ENCODE assay signal across 14 cellular contexts in the genomic region with DNA sequence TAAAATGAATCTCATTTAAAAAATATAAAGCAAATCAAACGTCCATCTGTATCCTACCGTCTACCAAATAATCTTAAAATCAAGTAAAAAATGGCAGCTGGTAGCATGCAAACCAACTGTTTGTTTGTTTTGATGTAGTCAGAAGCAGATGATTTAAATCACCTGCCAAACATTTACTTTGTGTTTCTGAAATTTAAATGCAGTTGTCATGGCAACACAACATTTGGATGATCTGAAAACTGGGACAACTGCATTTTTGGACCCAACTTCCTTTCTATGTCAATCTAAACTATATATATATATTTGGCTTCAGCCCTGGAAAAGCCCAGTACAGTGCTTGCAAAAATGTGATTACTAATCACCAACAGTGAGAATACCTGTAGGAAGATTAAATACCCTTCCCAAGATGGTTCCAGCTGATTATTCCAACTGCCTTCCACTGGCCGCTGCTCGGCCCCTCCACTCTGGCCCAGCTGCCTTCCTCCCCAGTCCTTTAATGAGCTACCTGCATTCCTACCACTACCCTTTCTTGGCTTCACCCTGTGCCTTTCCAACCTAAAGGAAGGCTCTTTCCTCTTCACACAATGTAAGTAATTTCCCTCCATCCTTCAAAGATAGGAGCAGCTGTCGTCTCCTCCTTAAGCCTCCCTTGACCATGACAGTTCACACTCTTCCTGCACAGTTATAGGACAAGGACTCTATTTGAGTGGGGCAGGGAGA. TPM values are rescaled to one million over a fixed set of nuclear protein-coding genes. Genes with fewer than 3 reads are reported as not detected.
DNase-seq lines count a peak whose midpoint lies in the region; ATAC-seq, FAIRE-seq and TF ChIP-seq lines count a peak whose summit lies in the region.
"Had no signal": no experiment of that assay in that cellular context is flagged by ENCODE, and none has a peak within 500 bp of the region (broad histone marks: within the 10 kb centered on the region; RNA-seq: fewer than 3 reads in every experiment).

No MANE protein-coding gene starts in this region.

- H3K4me3 ChIP-seq in GM23338 (no peak overlapping the region), K562 (no peak overlapping the region), iPS-18a (ENCODE audit: low read length) (no peak overlapping the region), Karpas-422 (ENCODE audit: low read length) (no peak overlapping the region)

- H3K27me3 Mint-ChIP-seq in GM23338 (ENCODE audit: insufficient read depth, low read depth, poor library complexity) (no peaks in the 10 kb centered on the region), HFFc6 (ENCODE audit: insufficient read depth) (no peaks in the 10 kb centered on the region; the same call in 1 of the 2 replicates)
- H3K27me3 Mint-ChIP-seq: CD4-positive, CD25-positive, alpha-beta regulatory T cell had no signal

- no peak for FAIRE-seq in K562 (lab: Jason Lieb, UNC)
- FAIRE-seq: G401.6 had no signal

- TF ChIP-seq POLR2A in K562 (conservative IDR thresholded peaks at IDR 0.05), result no peak

- H3K9me3 ChIP-seq in K562 (replicated peaks; ENCODE audit: control insufficient read depth, insufficient read depth, low read depth, low read length), result peaks cover 9% of the 10 kb centered on the region
- H3K9me3 ChIP-seq in iPS-18a (ENCODE audit: control insufficient read depth, low read depth, low read length), result no peaks in the 10 kb centered on the region
- H3K9me3 ChIP-seq in Karpas-422 (ENCODE audit: low read length), result no peaks in the 10 kb centered on the region

- TF ChIP-seq EP300 in K562 (IDR thresholded peaks at IDR 0.05; ENCODE audit: low read length), result no peak

- peaks cover 4% of the 10 kb centered on the region for H3K4me1 Mint-ChIP-seq in GM23338
- peaks cover 46% of the 10 kb centered on the region for H3K4me1 Mint-ChIP-seq in HFFc6 (ENCODE audit: low read depth)

- H3K4me3 Mint-ChIP-seq in GM23338 (no peak overlapping the region), HFFc6 (no peak overlapping the region)
- H3K4me3 Mint-ChIP-seq: CD4-positive, CD25-positive, alpha-beta regulatory T cell had no signal

- intact Hi-C loops in K562 (cut with micrococcal nuclease) (no loop called here), left cardiac atrium (cut with DNase I) (no loop called here)

- H3F3A ChIP-seq in GM23338 (replicated peaks; ENCODE audit: low read depth), result no peaks in the 10 kb centered on the region

- no peaks in the 10 kb centered on the region for H3K79me2 ChIP-seq in GM23338 (replicated peaks; ENCODE audit: insufficient read depth)
- no peaks in the 10 kb centered on the region for H3K79me2 ChIP-seq in K562 (ENCODE audit: control insufficient read depth, insufficient read depth, low read length)
- no peaks in the 10 kb centered on the region for H3K79me2 ChIP-seq in Karpas-422 (ENCODE audit: low read length)

- H3K4me2 ChIP-seq in GM23338, result no peak overlapping the region
- no peak overlapping the region for H3K4me2 ChIP-seq in K562 (ENCODE audit: insufficient read depth, low read length)
- H3K4me2 ChIP-seq in Karpas-422 (ENCODE audit: low read depth, low read length, poor library complexity, severe bottlenecking), result no peak overlapping the region

- DNase-seq in GM23338 (ENCODE audit: low spot score), result peak; percentile 57
- DNase-seq in HFFc6, result peak; percentile 24
- DNase-seq in K562 (ENCODE audit: extremely low read depth in 1 of 4, low spot score in 3 of 4), result peak in 1 of 4 experiments; percentile 45
- no peak for DNase-seq in DMS79 (lab: John Stamatoyannopoulos, UW)
- DNase-seq in left cardiac atrium, result no peak
- no peak for DNase-seq in Karpas-422
- DNase-seq: CD4-positive, CD25-positive, alpha-beta regulatory T cell; NCI-H1930; NCI-H2171; NCI-H446 treated with DMSO at 0.1 percent for 48 hours had no signal

- peak; percentile 80 for ATAC-seq in GM23338
- ATAC-seq in K562, result no peak
- no peak for ATAC-seq in left cardiac atrium
- ATAC-seq in HG03439 (IDR thresholded peaks at IDR 0.05; ENCODE audit: unreplicated experiment), result no peak
- ATAC-seq: Panc1 had no signal

- H3K9me2 ChIP-seq in GM23338 (ENCODE audit: insufficient read depth), result 0 out of 2 replicates have a peak, but pooled peaks cover 4% of the 10 kb centered on the region
- no peaks in the 10 kb centered on the region for H3K9me2 ChIP-seq in Karpas-422 (replicated peaks; ENCODE audit: insufficient read depth, low read length)

- H3K27ac ChIP-seq in GM23338 (ENCODE audit: low read depth) (no peak overlapping the region), K562 (ENCODE audit: extremely low read depth, low read depth, low read length) (no peak overlapping the region; the same call in 2 of the 3 replicates), iPS-18a (ENCODE audit: low read length) (peak overlapping the region; percentile 37), Karpas-422 (ENCODE audit: low read length) (no peak overlapping the region)

- no TSS peak for BruUV-seq in K562 (replicated peaks; lab: Mats Ljungman, UMichigan)

- CTCF ChIA-PET in K562 (lab: Yijun Ruan, JAX; ENCODE audit: low intra/inter-chr PET ratio), result no interaction called here

- H3K9me3 Mint-ChIP-seq in GM23338, result no peaks in the 10 kb centered on the region
- H3K9me3 Mint-ChIP-seq in HFFc6, result no peaks in the 10 kb centered on the region

- no peaks in the 10 kb centered on the region for H3K27me3 ChIP-seq in GM23338 (ENCODE audit: insufficient read depth)
- no peaks in the 10 kb centered on the region for H3K27me3 ChIP-seq in K562 (ENCODE audit: control insufficient read depth in 2 of 2, insufficient read depth in 2 of 2, low read length in 2 of 2)
- no peaks in the 10 kb centered on the region for H3K27me3 ChIP-seq in iPS-18a (ENCODE audit: control insufficient read depth, insufficient read depth, low read length)
- H3K27me3 ChIP-seq in Karpas-422 (ENCODE audit: low read length), result no peaks in the 10 kb centered on the region; the same call in 1 of the 2 replicates

- no peak overlapping the region for H3K9ac ChIP-seq in K562 (ENCODE audit: insufficient read depth in 1 of 2, low read depth in 2 of 2, low read length in 2 of 2)
- H3K9ac ChIP-seq in iPS-18a (ENCODE audit: low read length), result no peak overlapping the region
- H3K9ac ChIP-seq in Karpas-422 (ENCODE audit: low read length), result no peak overlapping the region

- H3K9me1 ChIP-seq in K562 (ENCODE audit: control insufficient read depth, insufficient read depth, low read length), result no peaks in the 10 kb centered on the region

- TF ChIP-seq RAD21 in K562 (CRISPR knock-in tag; conservative IDR thresholded peaks at IDR 0.05 in 1 of 2, IDR thresholded peaks at IDR 0.05 in 1 of 2), result no peak

- H3K27ac Mint-ChIP-seq in GM23338, result no peak overlapping the region
- peak overlapping the region; percentile 81 for H3K27ac Mint-ChIP-seq in HFFc6
- H3K27ac Mint-ChIP-seq: CD4-positive, CD25-positive, alpha-beta regulatory T cell had no signal

- H2AFZ ChIP-seq in GM23338, result no peak overlapping the region
- H2AFZ ChIP-seq in K562 (ENCODE audit: low read depth, low read length), result peak overlapping the region; percentile 73
- no peak overlapping the region for H2AFZ ChIP-seq in Karpas-422 (ENCODE audit: low read length)

- H3K36me3 ChIP-seq in GM23338 (ENCODE audit: insufficient read depth), result no peaks in the 10 kb centered on the region
- no peaks in the 10 kb centered on the region for H3K36me3 ChIP-seq in K562 (ENCODE audit: control insufficient read depth, insufficient read depth, low read length)
- H3K36me3 ChIP-seq in iPS-18a (ENCODE audit: control insufficient read depth, low read depth, low read length), result no peaks in the 10 kb centered on the region
- no peaks in the 10 kb centered on the region for H3K36me3 ChIP-seq in Karpas-422 (ENCODE audit: insufficient read depth, low read length)

- WGBS in K562 (ENCODE audit: insufficient coverage, low coverage, missing lambda C conversion rate), result 23% methylated on average over 5 of the region's 5 CpGs

- H3K4me1 ChIP-seq in GM23338 (ENCODE audit: insufficient read depth), result no peaks in the 10 kb centered on the region
- peaks cover 12 to 32% of the 10 kb centered on the region in 2 experiments for H3K4me1 ChIP-seq in K562 (replicated peaks in 1 of 2; ENCODE audit: control insufficient read depth in 2 of 2, insufficient read depth in 2 of 2, low read length in 2 of 2)
- H3K4me1 ChIP-seq in iPS-18a (ENCODE audit: control insufficient read depth, low read depth, low read length), result no peaks in the 10 kb centered on the region
- H3K4me1 ChIP-seq in Karpas-422 (ENCODE audit: low read length), result no peaks in the 10 kb centered on the region

- in situ Hi-C loops in K562 (cut with MboI), result no loop called here

- H4K20me1 ChIP-seq in GM23338 (replicated peaks; ENCODE audit: insufficient read depth), result no peaks in the 10 kb centered on the region
- no peaks in the 10 kb centered on the region for H4K20me1 ChIP-seq in K562 (replicated peaks; ENCODE audit: control insufficient read depth, insufficient read depth, low read length)
- no peaks in the 10 kb centered on the region for H4K20me1 ChIP-seq in Karpas-422 (ENCODE audit: insufficient read depth, low read depth, low read length)

- no peak for TF ChIP-seq CTCF in GM23338 (conservative IDR thresholded peaks at IDR 0.05; ENCODE audit: low read depth in 2 of 2)
- no peak for TF ChIP-seq CTCF in HFFc6 (IDR thresholded peaks at IDR 0.05)
- no peak for TF ChIP-seq CTCF in K562 (IDR thresholded peaks at IDR 0.05 in 2 of 3, conservative IDR thresholded peaks at IDR 0.05 in 1 of 3; ENCODE audit: insufficient read depth in 2 of 3, low read depth in 1 of 3, low read length in 3 of 3)

- H3K36me3 Mint-ChIP-seq in GM23338 (ENCODE audit: low read depth) (no peaks in the 10 kb centered on the region), HFFc6 (ENCODE audit: low read depth) (peaks cover 9% of the 10 kb centered on the region)
- H3K36me3 Mint-ChIP-seq: CD4-positive, CD25-positive, alpha-beta regulatory T cell had no signal

- POLR2A ChIA-PET in K562 (lab: Yijun Ruan, JAX), result interaction anchor here (0.6 to 1.2 kb wide), 4 partner anchors 9 to 137 kb away, joined by 3 to 5 read pairs (median 3); no protein-coding TSS in a partner anchor

RNA-seq across cellular contexts. Expression of gene SNX9, which starts 16.4 kb away (rescaled TPM):
- 21.2 and 23.3 TPM in 2 replicates for total RNA-seq in GM23338 (2014; rRNA removed; shearing (Covaris generic))
- polyA plus RNA-seq in GM23338 (2016; fragmentation: Nextera tagmentation; extraction: Ambion mirVana), result 18.1 and 18.4 TPM in 2 replicates
- 10 to 100 TPM; 37.2 to 46.6 (median 40.9) TPM for total RNA-seq in HFFc6 (2021; fragmentation: NEBNext Ultra II Directional; extraction: Animal tissue kit (Norgen Biotek cat#: 25700))
- total RNA-seq in K562 (2011; cell fraction: chromatin; rRNA removed; ENCODE audit: low replicate concordance), result 38.7 and 52.0 TPM in 2 replicates
- total RNA-seq in K562 (2011; cell fraction: nucleolus; rRNA removed), result 23.3 and 24.7 TPM in 2 replicates
- total RNA-seq in K562 (2011; cell fraction: nucleoplasm; rRNA removed), result 28.7 and 31.5 TPM in 2 replicates
- total RNA-seq in K562 (2014; rRNA removed), result 57.1 and 64.3 TPM in 2 replicates
- 52.8 and 59.8 TPM in 2 replicates for total RNA-seq in K562 (2014; rRNA removed; fragmentation: Illumina TruSeq; extraction: Trizol)
- total RNA-seq in K562 (2015; rRNA removed; fragmentation: Illumina TruSeq; extraction: Trizol), result 45.2 and 48.1 TPM in 2 replicates
- 66.8 and 72.2 TPM in 2 replicates for total RNA-seq in K562 (2021)
- polyA plus RNA-seq in K562 (2011; rRNA removed), result 63.6 and 80.2 TPM in 2 replicates
- polyA plus RNA-seq in K562 (2011; cell fraction: cytosol; rRNA removed), result 35.7 and 42.0 TPM in 2 replicates
- polyA plus RNA-seq in K562 (2011; cell fraction: nucleus; rRNA removed), result 56.0 and 61.8 TPM in 2 replicates
- polyA plus RNA-seq in K562 (2012), result 38.3 and 43.4 TPM in 2 replicates
- polyA plus RNA-seq in K562 (2014; fragmentation: Illumina TruSeq; extraction: Trizol), result 79.5 and 81.7 TPM in 2 replicates
- 1 to 10 TPM; 6.0 to 7.3 TPM for polyA plus RNA-seq in K562 (2014; fragmentation: Nextera tagmentation; extraction: Ambion mirVana)
- 61.3 and 70.0 TPM in 2 replicates for polyA plus RNA-seq in K562 (2014; rRNA removed)
- polyA minus RNA-seq in K562 (2011; rRNA and poly(A)+ RNA removed), result 59.7 and 63.7 TPM in 2 replicates
- 28.7 and 35.8 TPM in 2 replicates for polyA minus RNA-seq in K562 (2011; cell fraction: cytosol; rRNA and poly(A)+ RNA removed)
- polyA minus RNA-seq in K562 (2011; cell fraction: nucleus; rRNA and poly(A)+ RNA removed), result 21.7 and 34.3 TPM in 2 replicates
- 10 to 100 TPM; 37.7 to 39.9 TPM for total RNA-seq in left cardiac atrium
- total RNA-seq in Karpas-422 (2014; rRNA removed; shearing (Covaris generic); ENCODE audit: low replicate concordance), result not detected in 2 replicates

Comparison
In these comparisons a context has a peak if more than half of its experiments do, and no peak if none do; other contexts are left out.
1. DNase-seq: peak in GM23338 (single experiment) and HFFc6 (single experiment); none in DMS79 (single experiment), left cardiac atrium (single experiment) and Karpas-422 (single experiment).
2. RNA of gene SNX9, which starts 16.4 kb away (total RNA-seq): 23.3 to 72.2 TPM in K562, 37.2 to 46.6 TPM in HFFc6, 37.7 to 39.9 TPM in left cardiac atrium and 21.2 to 23.3 TPM in GM23338; not detected in Karpas-422; every median in the first group is over 10 times any median in the second.